In genomic region chr3:126982522-126983175, GRCh38 we compare ENCODE assay signal across 1 cellular context.
TF ChIP-seq lines count a peak whose summit lies in the region.

Gene PLXNA1, plus strand, starts transcription at chr3:126983115. Its CDS starts 5,479 bp downstream, at chr3:126988594.

TF ChIP-seq in HepG2, 621 proteins besides CTCF, POLR2A, EP300 and RAD21 (continued from another document and continues in another):
- TF ChIP-seq CSRNP1 (CRISPR knock-in tag; IDR thresholded peaks at IDR 0.05) (no peak), THAP7 (CRISPR knock-in tag; IDR thresholded peaks at IDR 0.05) (no peak), DNMT1 (CRISPR knock-in tag; IDR thresholded peaks at IDR 0.05) (peak; percentile 20; the same call in 1 of the 2 replicates), PLSCR1 (CRISPR knock-in tag; IDR thresholded peaks at IDR 0.05; ENCODE audit: borderline replicate concordance) (no peak), ARID4A (CRISPR knock-in tag; IDR thresholded peaks at IDR 0.05; ENCODE audit: borderline replicate concordance) (peak; percentile 46; the same call in 1 of the 2 replicates), ZNF614 (CRISPR knock-in tag; IDR thresholded peaks at IDR 0.05; ENCODE audit: borderline replicate concordance) (no peak), ZNF383 (CRISPR knock-in tag; IDR thresholded peaks at IDR 0.05; ENCODE audit: borderline replicate concordance) (peak; percentile 55; the same call in 1 of the 2 replicates), ZC3H13 (CRISPR knock-in tag; IDR thresholded peaks at IDR 0.05) (no peak), TEAD2 (CRISPR knock-in tag; IDR thresholded peaks at IDR 0.05) (no peak), STAT5B (CRISPR knock-in tag; IDR thresholded peaks at IDR 0.05) (no peak), HIC2 (CRISPR knock-in tag; IDR thresholded peaks at IDR 0.05; ENCODE audit: low read depth) (peak; percentile 34; the same call in 1 of the 2 replicates), ZNF577 (CRISPR knock-in tag; IDR thresholded peaks at IDR 0.05; ENCODE audit: borderline replicate concordance, low read depth) (no peak), ZNF460 (CRISPR knock-in tag; IDR thresholded peaks at IDR 0.05; ENCODE audit: borderline replicate concordance) (0 out of 2 replicates have a peak, but pooled peaks have one; percentile 10), ZNF546 (CRISPR knock-in tag; conservative IDR thresholded peaks at IDR 0.05) (peak; percentile 76), IRX3 (CRISPR knock-in tag; IDR thresholded peaks at IDR 0.05; ENCODE audit: borderline replicate concordance, low read depth) (no peak), ZNF124 (CRISPR knock-in tag; IDR thresholded peaks at IDR 0.05) (0 out of 2 replicates have a peak, but pooled peaks have one; percentile 29), ARNTL (CRISPR knock-in tag; IDR thresholded peaks at IDR 0.05) (no peak), ASH2L (IDR thresholded peaks at IDR 0.05; ENCODE audit: insufficient read length, low read depth, low read length) (peak; percentile 42), ZXDC (CRISPR knock-in tag; IDR thresholded peaks at IDR 0.05) (no peak), ZBTB10 (CRISPR knock-in tag; IDR thresholded peaks at IDR 0.05; ENCODE audit: borderline replicate concordance) (peak; percentile 78; the same call in 1 of the 2 replicates), BCL6 (CRISPR knock-in tag; IDR thresholded peaks at IDR 0.05) (no peak), ZNF670 (CRISPR knock-in tag; IDR thresholded peaks at IDR 0.05; ENCODE audit: borderline replicate concordance) (no peak), BRF2 (CRISPR knock-in tag; IDR thresholded peaks at IDR 0.05) (0 out of 2 replicates have a peak, but pooled peaks have one; percentile 67), TRIM24 (CRISPR knock-in tag; IDR thresholded peaks at IDR 0.05) (no peak), TFE3 (CRISPR knock-in tag; IDR thresholded peaks at IDR 0.05) (no peak), ZNF773 (CRISPR knock-in tag; IDR thresholded peaks at IDR 0.05; ENCODE audit: borderline replicate concordance) (no peak), ZNF644 (CRISPR knock-in tag; IDR thresholded peaks at IDR 0.05; ENCODE audit: low read depth) (no peak), TBL1XR1 (IDR thresholded peaks at IDR 0.05; ENCODE audit: borderline replicate concordance, low read length, partially characterized antibody) (no peak), ZSCAN22 (CRISPR knock-in tag; IDR thresholded peaks at IDR 0.05) (no peak), CBX5 (CRISPR knock-in tag; IDR thresholded peaks at IDR 0.05; ENCODE audit: borderline replicate concordance) (no peak; the same call in 1 of the 2 replicates), ZNF704 (CRISPR knock-in tag; IDR thresholded peaks at IDR 0.05; ENCODE audit: borderline replicate concordance) (no peak), REPIN1 (CRISPR knock-in tag; IDR thresholded peaks at IDR 0.05; ENCODE audit: borderline replicate concordance, low read depth) (peak; percentile 60; the same call in 1 of the 2 replicates), DNMT3B (CRISPR knock-in tag; conservative IDR thresholded peaks at IDR 0.05) (no peak), ATF1 (CRISPR knock-in tag; IDR thresholded peaks at IDR 0.05) (no peak), ZBTB20 (CRISPR knock-in tag; IDR thresholded peaks at IDR 0.05; ENCODE audit: borderline replicate concordance, low read depth) (no peak), IKZF5 (CRISPR knock-in tag; IDR thresholded peaks at IDR 0.05) (peak; percentile 37; the same call in 1 of the 2 replicates), NR1H2 (CRISPR knock-in tag; IDR thresholded peaks at IDR 0.05; ENCODE audit: borderline replicate concordance, low read depth) (peak; percentile 86; the same call in 1 of the 2 replicates), ZNF205 (CRISPR knock-in tag; IDR thresholded peaks at IDR 0.05) (no peak)
